ENCODE assay signal across 1 cellular context in the genomic region with DNA sequence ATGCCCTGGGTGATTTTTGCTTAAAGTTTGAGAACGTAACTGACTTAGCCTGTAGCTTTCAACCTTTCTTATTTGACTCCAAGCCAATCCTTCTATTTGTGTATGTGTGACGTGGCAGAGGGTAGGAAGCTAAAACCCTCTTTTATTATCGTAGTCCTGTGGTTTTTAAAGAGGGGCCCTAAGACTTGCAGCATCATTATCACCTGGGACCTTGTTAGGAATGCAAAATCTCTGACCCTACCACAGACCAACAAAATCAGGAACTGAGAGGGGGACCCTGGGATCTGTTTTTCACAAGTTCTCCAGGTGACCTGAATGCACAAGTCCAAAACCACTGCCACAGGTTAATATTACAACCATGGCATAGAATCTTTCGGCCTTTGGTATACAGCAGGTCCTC.
A peak's percentile ranks its signal among the peaks of the same experiment; 100 is the strongest.
TF ChIP-seq lines count a peak whose summit lies in the region.

No MANE protein-coding gene starts in this region.

TF ChIP-seq in GM12878, 131 proteins besides CTCF, POLR2A, EP300 and RAD21 (continued from another document and continues in another):
- TF ChIP-seq, protein P1, sequence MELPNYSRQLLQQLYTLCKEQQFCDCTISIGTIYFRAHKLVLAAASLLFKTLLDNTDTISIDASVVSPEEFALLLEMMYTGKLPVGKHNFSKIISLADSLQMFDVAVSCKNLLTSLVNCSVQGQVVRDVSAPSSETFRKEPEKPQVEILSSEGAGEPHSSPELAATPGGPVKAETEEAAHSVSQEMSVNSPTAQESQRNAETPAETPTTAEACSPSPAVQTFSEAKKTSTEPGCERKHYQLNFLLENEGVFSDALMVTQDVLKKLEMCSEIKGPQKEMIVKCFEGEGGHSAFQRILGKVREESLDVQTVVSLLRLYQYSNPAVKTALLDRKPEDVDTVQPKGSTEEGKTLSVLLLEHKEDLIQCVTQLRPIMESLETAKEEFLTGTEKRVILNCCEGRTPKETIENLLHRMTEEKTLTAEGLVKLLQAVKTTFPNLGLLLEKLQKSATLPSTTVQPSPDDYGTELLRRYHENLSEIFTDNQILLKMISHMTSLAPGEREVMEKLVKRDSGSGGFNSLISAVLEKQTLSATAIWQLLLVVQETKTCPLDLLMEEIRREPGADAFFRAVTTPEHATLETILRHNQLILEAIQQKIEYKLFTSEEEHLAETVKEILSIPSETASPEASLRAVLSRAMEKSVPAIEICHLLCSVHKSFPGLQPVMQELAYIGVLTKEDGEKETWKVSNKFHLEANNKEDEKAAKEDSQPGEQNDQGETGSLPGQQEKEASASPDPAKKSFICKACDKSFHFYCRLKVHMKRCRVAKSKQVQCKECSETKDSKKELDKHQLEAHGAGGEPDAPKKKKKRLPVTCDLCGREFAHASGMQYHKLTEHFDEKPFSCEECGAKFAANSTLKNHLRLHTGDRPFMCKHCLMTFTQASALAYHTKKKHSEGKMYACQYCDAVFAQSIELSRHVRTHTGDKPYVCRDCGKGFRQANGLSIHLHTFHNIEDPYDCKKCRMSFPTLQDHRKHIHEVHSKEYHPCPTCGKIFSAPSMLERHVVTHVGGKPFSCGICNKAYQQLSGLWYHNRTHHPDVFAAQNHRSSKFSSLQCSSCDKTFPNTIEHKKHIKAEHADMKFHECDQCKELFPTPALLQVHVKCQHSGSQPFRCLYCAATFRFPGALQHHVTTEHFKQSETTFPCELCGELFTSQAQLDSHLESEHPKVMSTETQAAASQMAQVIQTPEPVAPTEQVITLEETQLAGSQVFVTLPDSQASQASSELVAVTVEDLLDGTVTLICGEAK (IDR thresholded peaks at IDR 0.05; ENCODE audit: borderline replicate concordance): no peak
- peak; percentile 75 for TF ChIP-seq CREM (IDR thresholded peaks at IDR 0.05; ENCODE audit: low read depth)
- TF ChIP-seq BCL11A (IDR thresholded peaks at IDR 0.05; ENCODE audit: low read depth, low read length): peak; percentile 95
- TF ChIP-seq POLR2AphosphoS2 (IDR thresholded peaks at IDR 0.05; ENCODE audit: low read depth, low read length): no peak
- no peak for TF ChIP-seq SMAD1 (IDR thresholded peaks at IDR 0.05; ENCODE audit: low read depth, partially characterized antibody)
- TF ChIP-seq, protein P2, sequence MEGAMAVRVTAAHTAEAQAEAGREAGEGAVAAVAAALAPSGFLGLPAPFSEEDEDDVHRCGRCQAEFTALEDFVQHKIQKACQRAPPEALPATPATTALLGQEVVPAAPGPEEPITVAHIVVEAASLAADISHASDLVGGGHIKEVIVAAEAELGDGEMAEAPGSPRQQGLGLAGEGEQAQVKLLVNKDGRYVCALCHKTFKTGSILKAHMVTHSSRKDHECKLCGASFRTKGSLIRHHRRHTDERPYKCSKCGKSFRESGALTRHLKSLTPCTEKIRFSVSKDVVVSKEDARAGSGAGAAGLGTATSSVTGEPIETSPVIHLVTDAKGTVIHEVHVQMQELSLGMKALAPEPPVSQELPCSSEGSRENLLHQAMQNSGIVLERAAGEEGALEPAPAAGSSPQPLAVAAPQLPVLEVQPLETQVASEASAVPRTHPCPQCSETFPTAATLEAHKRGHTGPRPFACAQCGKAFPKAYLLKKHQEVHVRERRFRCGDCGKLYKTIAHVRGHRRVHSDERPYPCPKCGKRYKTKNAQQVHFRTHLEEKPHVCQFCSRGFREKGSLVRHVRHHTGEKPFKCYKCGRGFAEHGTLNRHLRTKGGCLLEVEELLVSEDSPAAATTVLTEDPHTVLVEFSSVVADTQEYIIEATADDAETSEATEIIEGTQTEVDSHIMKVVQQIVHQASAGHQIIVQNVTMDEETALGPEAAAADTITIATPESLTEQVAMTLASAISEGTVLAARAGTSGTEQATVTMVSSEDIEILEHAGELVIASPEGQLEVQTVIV (IDR thresholded peaks at IDR 0.05; ENCODE audit: borderline replicate concordance, partially characterized antibody): no peak
- TF ChIP-seq WRNIP1 (IDR thresholded peaks at IDR 0.05; ENCODE audit: borderline replicate concordance, low read depth, low read length): no peak
- no peak for TF ChIP-seq NR2C1 (IDR thresholded peaks at IDR 0.05)
- TF ChIP-seq ZNF207 (IDR thresholded peaks at IDR 0.05; ENCODE audit: borderline replicate concordance): no peak
- TF ChIP-seq ATF7 (IDR thresholded peaks at IDR 0.05; ENCODE audit: low read depth): peak; percentile 81
- TF ChIP-seq TBL1XR1 (IDR thresholded peaks at IDR 0.05; ENCODE audit: low read depth, low read length): peak; percentile 91; the same call in 1 of the 2 replicates
- TF ChIP-seq, protein P3, sequence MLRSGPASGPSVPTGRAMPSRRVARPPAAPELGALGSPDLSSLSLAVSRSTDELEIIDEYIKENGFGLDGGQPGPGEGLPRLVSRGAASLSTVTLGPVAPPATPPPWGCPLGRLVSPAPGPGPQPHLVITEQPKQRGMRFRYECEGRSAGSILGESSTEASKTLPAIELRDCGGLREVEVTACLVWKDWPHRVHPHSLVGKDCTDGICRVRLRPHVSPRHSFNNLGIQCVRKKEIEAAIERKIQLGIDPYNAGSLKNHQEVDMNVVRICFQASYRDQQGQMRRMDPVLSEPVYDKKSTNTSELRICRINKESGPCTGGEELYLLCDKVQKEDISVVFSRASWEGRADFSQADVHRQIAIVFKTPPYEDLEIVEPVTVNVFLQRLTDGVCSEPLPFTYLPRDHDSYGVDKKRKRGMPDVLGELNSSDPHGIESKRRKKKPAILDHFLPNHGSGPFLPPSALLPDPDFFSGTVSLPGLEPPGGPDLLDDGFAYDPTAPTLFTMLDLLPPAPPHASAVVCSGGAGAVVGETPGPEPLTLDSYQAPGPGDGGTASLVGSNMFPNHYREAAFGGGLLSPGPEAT (IDR thresholded peaks at IDR 0.05; ENCODE audit: low read depth): peak; percentile 85
- no peak for TF ChIP-seq HDAC2 (IDR thresholded peaks at IDR 0.05)
- TF ChIP-seq YY1 (IDR thresholded peaks at IDR 0.05; ENCODE audit: low read depth, low read length): no peak
- TF ChIP-seq LARP7 (IDR thresholded peaks at IDR 0.05): no peak
- peak in 1 of 2 experiments; percentile 54; a peak in 2 of 4 replicates for TF ChIP-seq ETV6 (conservative IDR thresholded peaks at IDR 0.05 in 1 of 2, IDR thresholded peaks at IDR 0.05 in 1 of 2; ENCODE audit: borderline replicate concordance in 1 of 2, low read depth in 1 of 2)
- TF ChIP-seq SRF (IDR thresholded peaks at IDR 0.05; ENCODE audit: low read depth in 2 of 2, low read length in 2 of 2): no peak
- TF ChIP-seq BMI1 (IDR thresholded peaks at IDR 0.05; ENCODE audit: borderline replicate concordance): peak; percentile 84
- TF ChIP-seq PML (IDR thresholded peaks at IDR 0.05; ENCODE audit: low read length): no peak
- TF ChIP-seq, protein P4, sequence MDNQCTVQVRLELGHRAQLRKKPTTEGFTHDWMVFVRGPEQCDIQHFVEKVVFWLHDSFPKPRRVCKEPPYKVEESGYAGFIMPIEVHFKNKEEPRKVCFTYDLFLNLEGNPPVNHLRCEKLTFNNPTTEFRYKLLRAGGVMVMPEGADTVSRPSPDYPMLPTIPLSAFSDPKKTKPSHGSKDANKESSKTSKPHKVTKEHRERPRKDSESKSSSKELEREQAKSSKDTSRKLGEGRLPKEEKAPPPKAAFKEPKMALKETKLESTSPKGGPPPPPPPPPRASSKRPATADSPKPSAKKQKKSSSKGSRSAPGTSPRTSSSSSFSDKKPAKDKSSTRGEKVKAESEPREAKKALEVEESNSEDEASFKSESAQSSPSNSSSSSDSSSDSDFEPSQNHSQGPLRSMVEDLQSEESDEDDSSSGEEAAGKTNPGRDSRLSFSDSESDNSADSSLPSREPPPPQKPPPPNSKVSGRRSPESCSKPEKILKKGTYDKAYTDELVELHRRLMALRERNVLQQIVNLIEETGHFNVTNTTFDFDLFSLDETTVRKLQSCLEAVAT (IDR thresholded peaks at IDR 0.05): peak; percentile 91
- peak; percentile 75 for TF ChIP-seq MEF2A (IDR thresholded peaks at IDR 0.05; ENCODE audit: insufficient read depth, low read depth, low read length)
- TF ChIP-seq RB1 (IDR thresholded peaks at IDR 0.05; ENCODE audit: borderline replicate concordance): no peak
- peak; percentile 74 for TF ChIP-seq RAD51 (IDR thresholded peaks at IDR 0.05)
- TF ChIP-seq, protein P5, sequence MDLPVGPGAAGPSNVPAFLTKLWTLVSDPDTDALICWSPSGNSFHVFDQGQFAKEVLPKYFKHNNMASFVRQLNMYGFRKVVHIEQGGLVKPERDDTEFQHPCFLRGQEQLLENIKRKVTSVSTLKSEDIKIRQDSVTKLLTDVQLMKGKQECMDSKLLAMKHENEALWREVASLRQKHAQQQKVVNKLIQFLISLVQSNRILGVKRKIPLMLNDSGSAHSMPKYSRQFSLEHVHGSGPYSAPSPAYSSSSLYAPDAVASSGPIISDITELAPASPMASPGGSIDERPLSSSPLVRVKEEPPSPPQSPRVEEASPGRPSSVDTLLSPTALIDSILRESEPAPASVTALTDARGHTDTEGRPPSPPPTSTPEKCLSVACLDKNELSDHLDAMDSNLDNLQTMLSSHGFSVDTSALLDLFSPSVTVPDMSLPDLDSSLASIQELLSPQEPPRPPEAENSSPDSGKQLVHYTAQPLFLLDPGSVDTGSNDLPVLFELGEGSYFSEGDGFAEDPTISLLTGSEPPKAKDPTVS (IDR thresholded peaks at IDR 0.05; ENCODE audit: low read depth, low read length): no peak
- TF ChIP-seq CHD4 (IDR thresholded peaks at IDR 0.05): no peak
- no peak for TF ChIP-seq FOS (IDR thresholded peaks at IDR 0.05; ENCODE audit: borderline replicate concordance, extremely low read depth, insufficient read length)
- no peak for TF ChIP-seq NRF1 (conservative IDR thresholded peaks at IDR 0.05; ENCODE audit: low read depth, low read length)
- TF ChIP-seq, protein P6, sequence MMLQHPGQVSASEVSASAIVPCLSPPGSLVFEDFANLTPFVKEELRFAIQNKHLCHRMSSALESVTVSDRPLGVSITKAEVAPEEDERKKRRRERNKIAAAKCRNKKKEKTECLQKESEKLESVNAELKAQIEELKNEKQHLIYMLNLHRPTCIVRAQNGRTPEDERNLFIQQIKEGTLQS (IDR thresholded peaks at IDR 0.05; ENCODE audit: borderline replicate concordance, extremely low read depth, low read depth, low read length): no peak
- TF ChIP-seq FOXK2 (IDR thresholded peaks at IDR 0.05): no peak
- TF ChIP-seq, protein P7, sequence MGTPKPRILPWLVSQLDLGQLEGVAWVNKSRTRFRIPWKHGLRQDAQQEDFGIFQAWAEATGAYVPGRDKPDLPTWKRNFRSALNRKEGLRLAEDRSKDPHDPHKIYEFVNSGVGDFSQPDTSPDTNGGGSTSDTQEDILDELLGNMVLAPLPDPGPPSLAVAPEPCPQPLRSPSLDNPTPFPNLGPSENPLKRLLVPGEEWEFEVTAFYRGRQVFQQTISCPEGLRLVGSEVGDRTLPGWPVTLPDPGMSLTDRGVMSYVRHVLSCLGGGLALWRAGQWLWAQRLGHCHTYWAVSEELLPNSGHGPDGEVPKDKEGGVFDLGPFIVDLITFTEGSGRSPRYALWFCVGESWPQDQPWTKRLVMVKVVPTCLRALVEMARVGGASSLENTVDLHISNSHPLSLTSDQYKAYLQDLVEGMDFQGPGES (IDR thresholded peaks at IDR 0.05): no peak
- peak; percentile 80 for TF ChIP-seq CREB1 (IDR thresholded peaks at IDR 0.05; ENCODE audit: low read depth)
- TF ChIP-seq HCFC1 (IDR thresholded peaks at IDR 0.05; ENCODE audit: low read length): no peak
- no peak for TF ChIP-seq NFXL1 (IDR thresholded peaks at IDR 0.05; ENCODE audit: borderline replicate concordance)
- TF ChIP-seq HDAC6 (IDR thresholded peaks at IDR 0.05; ENCODE audit: unreplicated experiment): no peak
- TF ChIP-seq KAT2A (conservative IDR thresholded peaks at IDR 0.05; ENCODE audit: control insufficient read depth, low read depth, low read length): no peak
- TF ChIP-seq HDGF (IDR thresholded peaks at IDR 0.05): no peak
- no peak for TF ChIP-seq JUNB (IDR thresholded peaks at IDR 0.05)
- no peak for TF ChIP-seq NFYA (IDR thresholded peaks at IDR 0.05; ENCODE audit: borderline replicate concordance, low read depth, low read length)
- TF ChIP-seq ZNF24 (IDR thresholded peaks at IDR 0.05): 0 out of 2 replicates have a peak, but pooled peaks have one; percentile 18
- no peak for TF ChIP-seq GABPA (IDR thresholded peaks at IDR 0.05; ENCODE audit: low read depth)
- no peak for TF ChIP-seq SMARCA5 (IDR thresholded peaks at IDR 0.05)
- TF ChIP-seq, protein P8, sequence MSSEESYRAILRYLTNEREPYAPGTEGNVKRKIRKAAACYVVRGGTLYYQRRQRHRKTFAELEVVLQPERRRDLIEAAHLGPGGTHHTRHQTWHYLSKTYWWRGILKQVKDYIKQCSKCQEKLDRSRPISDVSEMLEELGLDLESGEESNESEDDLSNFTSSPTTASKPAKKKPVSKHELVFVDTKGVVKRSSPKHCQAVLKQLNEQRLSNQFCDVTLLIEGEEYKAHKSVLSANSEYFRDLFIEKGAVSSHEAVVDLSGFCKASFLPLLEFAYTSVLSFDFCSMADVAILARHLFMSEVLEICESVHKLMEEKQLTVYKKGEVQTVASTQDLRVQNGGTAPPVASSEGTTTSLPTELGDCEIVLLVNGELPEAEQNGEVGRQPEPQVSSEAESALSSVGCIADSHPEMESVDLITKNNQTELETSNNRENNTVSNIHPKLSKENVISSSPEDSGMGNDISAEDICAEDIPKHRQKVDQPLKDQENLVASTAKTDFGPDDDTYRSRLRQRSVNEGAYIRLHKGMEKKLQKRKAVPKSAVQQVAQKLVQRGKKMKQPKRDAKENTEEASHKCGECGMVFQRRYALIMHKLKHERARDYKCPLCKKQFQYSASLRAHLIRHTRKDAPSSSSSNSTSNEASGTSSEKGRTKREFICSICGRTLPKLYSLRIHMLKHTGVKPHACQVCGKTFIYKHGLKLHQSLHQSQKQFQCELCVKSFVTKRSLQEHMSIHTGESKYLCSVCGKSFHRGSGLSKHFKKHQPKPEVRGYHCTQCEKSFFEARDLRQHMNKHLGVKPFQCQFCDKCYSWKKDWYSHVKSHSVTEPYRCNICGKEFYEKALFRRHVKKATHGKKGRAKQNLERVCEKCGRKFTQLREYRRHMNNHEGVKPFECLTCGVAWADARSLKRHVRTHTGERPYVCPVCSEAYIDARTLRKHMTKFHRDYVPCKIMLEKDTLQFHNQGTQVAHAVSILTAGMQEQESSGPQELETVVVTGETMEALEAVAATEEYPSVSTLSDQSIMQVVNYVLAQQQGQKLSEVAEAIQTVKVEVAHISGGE (CRISPR knock-in tag; IDR thresholded peaks at IDR 0.05): no peak
